In genomic region chr10:35040761-35041501, GRCh38 we compare ENCODE assay signal across 11 cellular contexts. TPM values are rescaled to one million over a fixed set of nuclear protein-coding genes. Genes with fewer than 3 reads are reported as not detected.
DNase-seq lines count a peak whose midpoint lies in the region; ATAC-seq, FAIRE-seq and TF ChIP-seq lines count a peak whose summit lies in the region.
"Had no signal": no experiment of that assay in that cellular context is flagged by ENCODE, and none has a peak within 500 bp of the region (broad histone marks: within the 10 kb centered on the region; RNA-seq: fewer than 3 reads in every experiment).

No MANE protein-coding gene starts in this region.

- peak; percentile 49 to 72; a peak in 4 of 6 replicates for ATAC-seq in A549
- ATAC-seq in GM18868 (IDR thresholded peaks at IDR 0.05; ENCODE audit: unreplicated experiment): no peak

- in situ Hi-C loops in ACHN (cut with HindIII; ENCODE audit: low pct_ligation_motif_present, low pct_unique_long_range_greater_than_20kb, low sequenced_read_pairs): no loop called here

- WGBS in A549 (ENCODE audit: missing lambda C conversion rate): 85% methylated on average over 6 of the region's 6 CpGs
- WGBS in testis, 2 donors: 75 to 78% methylated on average over 4 to 6 of the region's 6 CpGs

- H3K27me3 ChIP-seq in testis: no peaks in the 10 kb centered on the region
- H3K27me3 ChIP-seq: BE2C had no signal

- H3K36me3 ChIP-seq in testis (ENCODE audit: low read depth, missing control alignments): no peaks in the 10 kb centered on the region

- TF ChIP-seq POLR2A in A549 (IDR thresholded peaks at IDR 0.05; ENCODE audit: low read length): no peak
- no peak for TF ChIP-seq POLR2A in testis (IDR thresholded peaks at IDR 0.05)

- intact Hi-C loops in testis (cut with DNase I; ENCODE audit: low total_unique reads): no loop called here

- POLR2A ChIA-PET in A549 (lab: Yijun Ruan, JAX): no interaction called here

- H3K4me3 ChIP-seq in A549 (no peak overlapping the region), testis (no peak overlapping the region)

- peak overlapping the region; percentile 4; the same call in 2 of the 3 replicates for H3K4me2 ChIP-seq in A549

- H3K4me1 ChIP-seq in A549 (peaks cover 43% of the 10 kb centered on the region), testis (no peaks in the 10 kb centered on the region)
- H3K4me1 ChIP-seq: BE2C had no signal

- CTCF ChIA-PET in A549 (lab: Yijun Ruan, JAX): interaction anchor here (0.6 to 3.1 kb wide), 3 partner anchors 14 to 81 kb away, joined by 3 to 23 read pairs (median 3); no protein-coding TSS in a partner anchor

- TF ChIP-seq CTCF in A549 (IDR thresholded peaks at IDR 0.05): no peak
- TF ChIP-seq CTCF in testis (IDR thresholded peaks at IDR 0.05): no peak

- DNase-seq in A549 (ENCODE audit: low read depth in 1 of 2, low spot score in 1 of 2) (no peak), HCEC 1CT (peak; percentile 66), amniotic stem cell (lab: John Stamatoyannopoulos, UW) (peak; percentile 63), iPS DF 19.7 (ENCODE audit: low read depth, low spot score) (peak; percentile 15), testis (no peak), occipital lobe (lab: John Stamatoyannopoulos, UW) (no peak), ACHN (no peak)
- DNase-seq: BE2C, GOT3, T-helper 2 cell had no signal

- no peak for FAIRE-seq in A549 (lab: Jason Lieb, UNC)

- no peak for TF ChIP-seq EP300 in A549 (IDR thresholded peaks at IDR 0.05)

- peak overlapping the region in 1 of 2 experiments; percentile 72; a peak in 3 of 6 replicates for H3K27ac ChIP-seq in A549
- no peak overlapping the region for H3K27ac ChIP-seq in testis

- TF ChIP-seq RAD21 in A549 (conservative IDR thresholded peaks at IDR 0.05 in 1 of 2, IDR thresholded peaks at IDR 0.05 in 1 of 2): no peak

- H3K9me3 ChIP-seq in A549 (no peaks in the 10 kb centered on the region), testis (no peaks in the 10 kb centered on the region)
- H3K9me3 ChIP-seq: BE2C had no signal

TF ChIP-seq in A549, 52 proteins besides CTCF, POLR2A, EP300 and RAD21:
- TF ChIP-seq CHD2 (IDR thresholded peaks at IDR 0.05; ENCODE audit: low read length, partially characterized antibody): no peak
- TF ChIP-seq PBX3 (IDR thresholded peaks at IDR 0.05): no peak
- no peak for TF ChIP-seq JUNB (IDR thresholded peaks at IDR 0.05)
- TF ChIP-seq RCOR1 (IDR thresholded peaks at IDR 0.05; ENCODE audit: low read depth, low read length): no peak
- TF ChIP-seq NR3C1 (IDR thresholded peaks at IDR 0.05): no peak
- TF ChIP-seq CBX2 (IDR thresholded peaks at IDR 0.05; ENCODE audit: borderline replicate concordance, low read depth): no peak
- TF ChIP-seq FOSB (CRISPR knock-in tag; IDR thresholded peaks at IDR 0.05): no peak
- TF ChIP-seq JUN (IDR thresholded peaks at IDR 0.05): no peak
- no peak for TF ChIP-seq ZFP36 (IDR thresholded peaks at IDR 0.05; ENCODE audit: borderline replicate concordance, partially characterized antibody)
- TF ChIP-seq NFE2L2 (conservative IDR thresholded peaks at IDR 0.05; ENCODE audit: low read length): no peak
- no peak for TF ChIP-seq ATOH8 (CRISPR knock-in tag; IDR thresholded peaks at IDR 0.05; ENCODE audit: low read depth)
- TF ChIP-seq MAZ (IDR thresholded peaks at IDR 0.05; ENCODE audit: borderline replicate concordance, low read depth, low read length): no peak
- TF ChIP-seq FOSL2 (IDR thresholded peaks at IDR 0.05): no peak
- TF ChIP-seq FOSL2 (CRISPR knock-in tag; IDR thresholded peaks at IDR 0.05): no peak
- no peak for TF ChIP-seq EHF (CRISPR knock-in tag; IDR thresholded peaks at IDR 0.05)
- TF ChIP-seq ESRRA (IDR thresholded peaks at IDR 0.05; ENCODE audit: borderline replicate concordance, low read length): no peak
- TF ChIP-seq HOXB13 (CRISPR knock-in tag; IDR thresholded peaks at IDR 0.05; ENCODE audit: low read depth): no peak
- no peak for TF ChIP-seq MAX (IDR thresholded peaks at IDR 0.05)
- no peak for TF ChIP-seq ZSCAN20 (CRISPR knock-in tag; IDR thresholded peaks at IDR 0.05)
- no peak for TF ChIP-seq PHF8 (IDR thresholded peaks at IDR 0.05; ENCODE audit: borderline replicate concordance, low read depth)

RNA-seq across cellular contexts. Expression of gene CUL2, which starts 49.2 kb away (rescaled TPM):
- polyA plus RNA-seq in A549 (2011; rRNA removed): 26.6 and 35.1 TPM in 2 replicates
- 7.7 and 8.2 TPM in 2 replicates for polyA plus RNA-seq in A549 (2012; cell fraction: cytosol; rRNA removed)
- polyA plus RNA-seq in A549 (2012; cell fraction: nucleus; rRNA removed): 5.8 and 7.7 TPM in 2 replicates
- 26.8 to 28.8 TPM (median 27.8 TPM) in 3 replicates for polyA plus RNA-seq in A549 (2017; fragmentation: RNase III; extraction: RNeasy Plus Mini Kit Qiagen cat#74134 plus additional on column Dnase treatment)
- polyA minus RNA-seq in A549 (2011; rRNA and poly(A)+ RNA removed): 11.9 and 13.0 TPM in 2 replicates
- total RNA-seq in testis: 10 to 100 TPM; 37.6 to 43.8 TPM
- polyA plus RNA-seq in testis (ENCODE audit: insufficient read depth, low read depth, low replicate concordance): 47.0 TPM
- total RNA-seq in occipital lobe: 55.1 TPM

Comparison
In these comparisons a context has a peak if more than half of its experiments do, and no peak if none do; other contexts are left out.
1. DNase-seq: peak in HCEC 1CT (single experiment), amniotic stem cell (single experiment) and iPS DF 19.7 (single experiment); none in A549 (0 of 2), testis (single experiment), occipital lobe (single experiment) and ACHN (single experiment).